Comparison of ENCODE assay signal across 9 cellular contexts in genomic region chr20:47792021-47792618, GRCh38. TPM values are rescaled to one million over a fixed set of nuclear protein-coding genes. Genes with fewer than 3 reads are reported as not detected.
DNase-seq lines count a peak whose midpoint lies in the region; ATAC-seq and TF ChIP-seq lines count a peak whose summit lies in the region.
"Had no signal": no experiment of that assay in that cellular context is flagged by ENCODE, and none has a peak within 500 bp of the region (broad histone marks: within the 10 kb centered on the region; RNA-seq: fewer than 3 reads in every experiment).

No MANE protein-coding gene starts in this region.

- TF ChIP-seq EP300 in gastroesophageal sphincter (IDR thresholded peaks at IDR 0.05): no peak

- H3K4me3 ChIP-seq in RWPE2 (ENCODE audit: severe bottlenecking) (no peak overlapping the region), gastroesophageal sphincter (no peak overlapping the region), skeletal muscle cell (ENCODE audit: low read depth, low read length) (no peak overlapping the region)

- H3K9me3 ChIP-seq in RWPE2 (ENCODE audit: severe bottlenecking): no peaks in the 10 kb centered on the region
- no peaks in the 10 kb centered on the region for H3K9me3 ChIP-seq in gastroesophageal sphincter

- peaks cover 60% of the 10 kb centered on the region for H3K4me1 ChIP-seq in RWPE2 (ENCODE audit: insufficient read depth, poor library complexity, severe bottlenecking)
- H3K4me1 ChIP-seq in gastroesophageal sphincter: peaks cover 4 to 61% (median 12%) of the 10 kb centered on the region in 3 donors

- TF ChIP-seq CTCF in RWPE2 (IDR thresholded peaks at IDR 0.05; ENCODE audit: poor library complexity, severe bottlenecking): no peak
- TF ChIP-seq CTCF in gastroesophageal sphincter (IDR thresholded peaks at IDR 0.05): no peak

- ATAC-seq in RWPE2 (ENCODE audit: low read depth) (peak; percentile 79), gastroesophageal sphincter (peak; percentile 93), left lobe of liver (no peak), HG03280 (IDR thresholded peaks at IDR 0.05; ENCODE audit: unreplicated experiment) (no peak), HG03571 (IDR thresholded peaks at IDR 0.05; ENCODE audit: unreplicated experiment) (no peak)

- H3K36me3 ChIP-seq in RWPE2 (ENCODE audit: low read depth) (no peaks in the 10 kb centered on the region), gastroesophageal sphincter (no peaks in the 10 kb centered on the region)

- no peak for TF ChIP-seq POLR2A in gastroesophageal sphincter (IDR thresholded peaks at IDR 0.05)

- H3K27ac ChIP-seq in RWPE2 (ENCODE audit: poor library complexity, severe bottlenecking) (peak overlapping the region; percentile 88), gastroesophageal sphincter (peak overlapping the region; percentile 44 to 83 (median 81))

- no peaks in the 10 kb centered on the region for H3K27me3 ChIP-seq in RWPE2 (ENCODE audit: insufficient read depth, poor library complexity, severe bottlenecking)
- no peaks in the 10 kb centered on the region for H3K27me3 ChIP-seq in gastroesophageal sphincter

- WGBS in gastroesophageal sphincter (ENCODE audit: low coverage in 1 of 2), 2 donors: 18 to 21% methylated on average over 3 to 6 of the region's 9 CpGs

- DNase-seq in H4 (ENCODE audit: low spot score): peak; percentile 97
- peak; percentile 95 for DNase-seq in RWPE2 (ENCODE audit: low spot score)
- peak; percentile 92 for DNase-seq in skeletal muscle cell (ENCODE audit: low read depth)
- DNase-seq in activated CD8-positive, alpha-beta memory T cell treated with anti-CD3 and anti-CD28 coated beads for 24 hours: no peak
- DNase-seq in left lobe of liver (ENCODE audit: low spot score): no peak
- DNase-seq: SHP77 had no signal

RNA-seq across cellular contexts. Expression of gene SULF2, which starts 6.8 kb away (rescaled TPM):
- 266 and 269 TPM in 2 replicates for total RNA-seq in H4 (2014; rRNA removed; shearing (Covaris generic))
- total RNA-seq in gastroesophageal sphincter: 100 to 1,000 TPM in 1 of 4 donors, 10 to 100 TPM in 3; 41.2 to 177 (median 62.3) TPM
- total RNA-seq in left lobe of liver: 110 TPM

Comparison
In these comparisons a context has a peak if more than half of its experiments do, and no peak if none do; other contexts are left out.
1. DNase-seq: peak in H4 (single experiment), RWPE2 (single experiment) and skeletal muscle cell (single experiment); none in activated CD8-positive, alpha-beta memory T cell treated with anti-CD3 and anti-CD28 coated beads for 24 hours (single experiment) and left lobe of liver (single experiment).
2. ATAC-seq: peak in RWPE2 (single experiment) and gastroesophageal sphincter (single experiment); none in left lobe of liver (single experiment), HG03280 (single experiment) and HG03571 (single experiment).